2 cellular contexts compared by ENCODE assay signal in genomic region chr18:58345064-58345463, GRCh38.
TF ChIP-seq lines count a peak whose summit lies in the region.

No MANE protein-coding gene starts in this region.

TF ChIP-seq in GM23338, 12 proteins besides CTCF, POLR2A, EP300 and RAD21 (continued from another document):
- TF ChIP-seq NANOG (IDR thresholded peaks at IDR 0.05; ENCODE audit: borderline replicate concordance): peak; percentile 52; the same call in 1 of the 2 replicates

TF ChIP-seq in HepG2, 621 proteins besides CTCF, POLR2A, EP300 and RAD21:
- TF ChIP-seq SNAPC5 (CRISPR knock-in tag; IDR thresholded peaks at IDR 0.05; ENCODE audit: borderline replicate concordance): no peak
- no peak for TF ChIP-seq ZKSCAN1 (IDR thresholded peaks at IDR 0.05; ENCODE audit: low read length)
- TF ChIP-seq KLF16 (CRISPR knock-in tag; IDR thresholded peaks at IDR 0.05): no peak
- TF ChIP-seq FOXK1 (CRISPR knock-in tag; IDR thresholded peaks at IDR 0.05; ENCODE audit: borderline replicate concordance, low read depth): no peak
- no peak for TF ChIP-seq IRX3 (CRISPR knock-in tag; IDR thresholded peaks at IDR 0.05; ENCODE audit: borderline replicate concordance, low read depth)
- TF ChIP-seq ZNF329 (CRISPR knock-in tag; IDR thresholded peaks at IDR 0.05; ENCODE audit: low read depth): no peak
- TF ChIP-seq CERS6 (CRISPR knock-in tag; IDR thresholded peaks at IDR 0.05): no peak
- TF ChIP-seq GMEB1 (CRISPR knock-in tag; IDR thresholded peaks at IDR 0.05; ENCODE audit: borderline replicate concordance): no peak
- no peak for TF ChIP-seq KLF15 (CRISPR knock-in tag; IDR thresholded peaks at IDR 0.05; ENCODE audit: borderline replicate concordance)
- no peak for TF ChIP-seq ZFP36 (IDR thresholded peaks at IDR 0.05; ENCODE audit: borderline replicate concordance, low read depth, low read length, partially characterized antibody)
- no peak for TF ChIP-seq ZNF441 (CRISPR knock-in tag; IDR thresholded peaks at IDR 0.05; ENCODE audit: borderline replicate concordance)
- no peak for TF ChIP-seq ZC3H13 (CRISPR knock-in tag; IDR thresholded peaks at IDR 0.05)
- no peak for TF ChIP-seq ZNF567 (CRISPR knock-in tag; IDR thresholded peaks at IDR 0.05; ENCODE audit: borderline replicate concordance)
- no peak for TF ChIP-seq SIX1 (CRISPR knock-in tag; IDR thresholded peaks at IDR 0.05; ENCODE audit: borderline replicate concordance)
- TF ChIP-seq MED1 (CRISPR knock-in tag; IDR thresholded peaks at IDR 0.05): no peak
